ENCODE assay signal across 13 cellular contexts in the genomic region with DNA sequence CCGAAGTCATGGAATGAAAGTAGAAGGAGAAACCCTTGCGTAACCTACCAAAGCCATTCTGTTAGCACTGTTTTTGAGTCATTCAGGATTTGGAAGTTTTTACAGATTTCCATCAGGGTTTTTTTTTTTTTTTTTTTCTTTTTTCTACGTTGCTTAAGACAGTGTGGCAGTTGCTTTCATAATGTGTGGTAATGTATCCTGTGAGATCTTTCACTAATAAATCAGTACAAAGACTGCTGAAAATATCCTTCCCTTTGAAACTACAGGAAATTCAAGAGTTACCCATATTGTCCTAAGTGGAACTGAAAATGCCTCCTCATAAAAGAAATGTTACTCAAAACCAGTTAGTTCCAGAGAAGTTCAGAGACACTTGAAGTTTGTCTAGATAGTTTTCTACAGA.
DNase-seq lines count a peak whose midpoint lies in the region; ATAC-seq and TF ChIP-seq lines count a peak whose summit lies in the region.
"Had no signal": no experiment of that assay in that cellular context is flagged by ENCODE, and none has a peak within 500 bp of the region (broad histone marks: within the 10 kb centered on the region; RNA-seq: fewer than 3 reads in every experiment).

No MANE protein-coding gene starts in this region.

- peak; percentile 62 for ATAC-seq in gastroesophageal sphincter
- ATAC-seq in gastrocnemius medialis = peak; percentile 29 to 34
- no peak for ATAC-seq in GM18909 (IDR thresholded peaks at IDR 0.05; ENCODE audit: poor library complexity, unreplicated experiment)
- ATAC-seq: foreskin keratinocyte had no signal

- H3K36me3 Mint-ChIP-seq in HFFc6 (ENCODE audit: low read depth) = peaks cover 10% of the 10 kb centered on the region

- H3K27ac ChIP-seq in gastroesophageal sphincter (peak overlapping the region in 3 of 4 donors; percentile 2 to 65 (median 21)), gastrocnemius medialis (peak overlapping the region; percentile 20 to 48 (median 38))
- H3K27ac ChIP-seq: C4-2B, foreskin keratinocyte had no signal

- in situ Hi-C loops in gastrocnemius medialis (cut with MboI; ENCODE audit: low sequenced_read_pairs in 4 of 4) = no loop called here

- no peak overlapping the region for H3K4me3 ChIP-seq in gastroesophageal sphincter
- H3K4me3 ChIP-seq in gastrocnemius medialis = no peak overlapping the region

- no peaks in the 10 kb centered on the region for H3K9me3 Mint-ChIP-seq in HFFc6
- H3K9me3 Mint-ChIP-seq: activated naive CD4-positive, alpha-beta T cell treated with anti-CD3 and anti-CD28 coated beads, Interleukin-2, amount 50 U/mL, for 24 hours had no signal

- H3K27me3 Mint-ChIP-seq in HFFc6 (ENCODE audit: insufficient read depth) = no peaks in the 10 kb centered on the region
- H3K27me3 Mint-ChIP-seq: activated naive CD4-positive, alpha-beta T cell treated with anti-CD3 and anti-CD28 coated beads, Interleukin-2, amount 50 U/mL, for 24 hours had no signal

- H3K27ac Mint-ChIP-seq in HFFc6 = no peak overlapping the region
- H3K27ac Mint-ChIP-seq: activated naive CD4-positive, alpha-beta T cell treated with anti-CD3 and anti-CD28 coated beads, Interleukin-2, amount 50 U/mL, for 24 hours had no signal

- H3K27me3 ChIP-seq in gastroesophageal sphincter (no peaks in the 10 kb centered on the region), gastrocnemius medialis (no peaks in the 10 kb centered on the region)
- H3K27me3 ChIP-seq: foreskin keratinocyte had no signal

- TF ChIP-seq CTCF in gastroesophageal sphincter (IDR thresholded peaks at IDR 0.05) (no peak), gastrocnemius medialis (IDR thresholded peaks at IDR 0.05 in 4 of 5, conservative IDR thresholded peaks at IDR 0.05 in 1 of 5) (no peak), HFFc6 (IDR thresholded peaks at IDR 0.05) (no peak)

- TF ChIP-seq POLR2A in gastroesophageal sphincter (IDR thresholded peaks at IDR 0.05) = no peak
- TF ChIP-seq POLR2A in gastrocnemius medialis (IDR thresholded peaks at IDR 0.05) = no peak

- H3K9me3 ChIP-seq in gastroesophageal sphincter (no peaks in the 10 kb centered on the region), gastrocnemius medialis (no peaks in the 10 kb centered on the region)

- no peak for TF ChIP-seq EP300 in gastroesophageal sphincter (IDR thresholded peaks at IDR 0.05)

- intact Hi-C loops in gastrocnemius medialis (cut with DNase I; ENCODE audit: low total_unique reads) = no loop called here

- H3K36me3 ChIP-seq in gastroesophageal sphincter = no peaks in the 10 kb centered on the region
- peaks cover 0 to 8% of the 10 kb centered on the region in 2 donors for H3K36me3 ChIP-seq in gastrocnemius medialis

- H3K4me1 Mint-ChIP-seq in HFFc6 (ENCODE audit: low read depth) = peaks cover 11% of the 10 kb centered on the region

- peak; percentile 95 for DNase-seq in DMS114 treated with DMSO at 0.1 percent for 48 hours (lab: John Stamatoyannopoulos, UW; ENCODE audit: unreplicated experiment)
- DNase-seq in RPMI7951 (ENCODE audit: low read depth) = peak; percentile 39
- DNase-seq in gastrocnemius medialis = no peak
- no peak for DNase-seq in GM03348 (ENCODE audit: low spot score)
- DNase-seq in HFFc6 = no peak
- DNase-seq in NCI-H510A (lab: John Stamatoyannopoulos, UW) = no peak
- DNase-seq: foreskin keratinocyte, Karpas-422, nucleus accumbens had no signal

- H3K4me1 ChIP-seq in gastroesophageal sphincter (peaks cover 0 to 30% (median 10%) of the 10 kb centered on the region in 3 donors), gastrocnemius medialis (peaks cover 14 to 28% of the 10 kb centered on the region in 2 donors)

- 58 to 73% methylated on average over 3 of the region's 3 CpGs for WGBS in gastroesophageal sphincter (ENCODE audit: low coverage in 1 of 2), 2 donors

- H3K4me3 Mint-ChIP-seq in HFFc6 = no peak overlapping the region
- H3K4me3 Mint-ChIP-seq: activated naive CD4-positive, alpha-beta T cell treated with anti-CD3 and anti-CD28 coated beads, Interleukin-2, amount 50 U/mL, for 24 hours had no signal

Comparison
In these comparisons a context has a peak if more than half of its experiments do, and no peak if none do; other contexts are left out.
1. DNase-seq: peak in DMS114 treated with DMSO at 0.1 percent for 48 hours (single experiment) and RPMI7951 (single experiment); none in gastrocnemius medialis (0 of 2), GM03348 (single experiment), HFFc6 (single experiment) and NCI-H510A (single experiment).